11 cellular contexts compared by ENCODE assay signal in the genomic region with DNA sequence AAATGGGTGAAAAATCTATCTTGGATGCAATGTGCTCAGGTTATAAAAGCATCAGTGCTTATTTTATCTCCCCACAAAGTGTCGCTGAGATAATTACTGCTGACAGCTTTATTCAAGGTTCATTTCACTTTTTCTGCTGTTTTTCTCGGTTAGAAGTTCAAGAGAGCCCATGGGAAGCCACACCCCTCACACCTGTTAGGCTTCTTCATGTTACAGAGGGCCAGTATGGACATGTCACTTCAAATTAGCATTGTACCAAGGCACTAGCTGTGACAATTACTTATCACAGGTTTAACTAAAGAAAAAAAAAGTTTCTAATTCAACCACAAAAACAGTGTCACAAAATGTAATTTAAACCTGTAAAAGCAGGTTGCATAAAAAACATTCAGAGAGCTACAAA.
A peak's percentile ranks its signal among the peaks of the same experiment; 100 is the strongest.
DNase-seq lines count a peak whose midpoint lies in the region; ATAC-seq, FAIRE-seq and TF ChIP-seq lines count a peak whose summit lies in the region.
"Had no signal": no experiment of that assay in that cellular context is flagged by ENCODE, and none has a peak within 500 bp of the region (broad histone marks: within the 10 kb centered on the region; RNA-seq: fewer than 3 reads in every experiment).

No MANE protein-coding gene starts in this region.

- no CpG with 5 or more reads among the region's 2 CpGs for WGBS in mesendoderm (ENCODE audit: extremely low coverage, insufficient coverage, low lambda C conversion rate)

- ATAC-seq in HG03378 (IDR thresholded peaks at IDR 0.05; ENCODE audit: unreplicated experiment): peak; percentile 65

- H3K9me3 Mint-ChIP-seq in progenitor cell of endocrine pancreas (ENCODE audit: low read depth): no peaks in the 10 kb centered on the region
- H3K9me3 Mint-ChIP-seq: dendritic cell treated with granulocyte-macrophage colony-stimulating factor and Interleukin-4, amounts not matched to agents 40 ng/mL and 50 ng/mL, for 4 days had no signal

- H4K8ac ChIP-seq in mesendoderm (ENCODE audit: low read depth, low read length): no peak overlapping the region

- DNase-seq in GM19238 (ENCODE audit: insufficient read length, low spot score) (peak; percentile 5), NCI-H345 (lab: John Stamatoyannopoulos, UW) (peak; percentile 91), progenitor cell of endocrine pancreas (ENCODE audit: low spot score, unreplicated experiment) (no peak), GM12892 (ENCODE audit: insufficient read length) (no peak), RKO (ENCODE audit: low spot score) (no peak), mesendoderm (no peak)

- no peak overlapping the region for H2AK5ac ChIP-seq in mesendoderm (ENCODE audit: low read length)

- H4K5ac ChIP-seq in mesendoderm (ENCODE audit: low read length): no peak overlapping the region

- peaks cover 5% of the 10 kb centered on the region for H3K4me1 Mint-ChIP-seq in progenitor cell of endocrine pancreas (ENCODE audit: low read depth)

- no peak overlapping the region for H3K9ac ChIP-seq in mesendoderm (ENCODE audit: low read length)

- H3K27ac Mint-ChIP-seq in progenitor cell of endocrine pancreas: peak overlapping the region; percentile 59
- H3K27ac Mint-ChIP-seq: dendritic cell treated with granulocyte-macrophage colony-stimulating factor and Interleukin-4, amounts not matched to agents 40 ng/mL and 50 ng/mL, for 4 days had no signal

- no peaks in the 10 kb centered on the region for H3K79me2 ChIP-seq in mesendoderm (ENCODE audit: control insufficient read depth, insufficient read depth, low read length)
- H3K79me2 ChIP-seq: hepatocyte had no signal

- H3K4me3 Mint-ChIP-seq in progenitor cell of endocrine pancreas (ENCODE audit: low read depth): no peak overlapping the region
- H3K4me3 Mint-ChIP-seq: dendritic cell treated with granulocyte-macrophage colony-stimulating factor and Interleukin-4, amounts not matched to agents 40 ng/mL and 50 ng/mL, for 4 days had no signal

- no peak for FAIRE-seq in GM12892 (lab: Jason Lieb, UNC)
- FAIRE-seq: TTC549 had no signal

- no peak overlapping the region for H3K4me2 ChIP-seq in mesendoderm (ENCODE audit: low read length)
- H3K4me2 ChIP-seq: hepatocyte had no signal

- H3K23ac ChIP-seq in mesendoderm (ENCODE audit: low read length): no peak overlapping the region

- H3K27me3 ChIP-seq in mesendoderm (ENCODE audit: insufficient read depth, low read length, poor library complexity): no peaks in the 10 kb centered on the region
- H3K27me3 ChIP-seq: hepatocyte, suprapubic skin had no signal

- no peak overlapping the region for H3K4ac ChIP-seq in mesendoderm (ENCODE audit: low read depth, low read length)

- TF ChIP-seq POLR2A in GM12892 (IDR thresholded peaks at IDR 0.05; ENCODE audit: low read depth, low read length): no peak

- H3K18ac ChIP-seq in mesendoderm (ENCODE audit: low read length): no peak overlapping the region

- no peak for TF ChIP-seq CTCF in progenitor cell of endocrine pancreas (IDR thresholded peaks at IDR 0.05; ENCODE audit: unreplicated experiment)

- no peaks in the 10 kb centered on the region for H3K4me1 ChIP-seq in mesendoderm (ENCODE audit: control insufficient read depth, low read depth, low read length)
- H3K4me1 ChIP-seq: suprapubic skin had no signal

- no peak overlapping the region for H2BK120ac ChIP-seq in mesendoderm (ENCODE audit: low read depth, low read length)

- H3K56ac ChIP-seq in mesendoderm (ENCODE audit: low read length): no peak overlapping the region

- no peak overlapping the region for H3K27ac ChIP-seq in mesendoderm (ENCODE audit: low read depth, low read length)
- H3K27ac ChIP-seq: hepatocyte, suprapubic skin had no signal

- H3K27me3 Mint-ChIP-seq in progenitor cell of endocrine pancreas: no peaks in the 10 kb centered on the region
- H3K27me3 Mint-ChIP-seq: dendritic cell treated with granulocyte-macrophage colony-stimulating factor and Interleukin-4, amounts not matched to agents 40 ng/mL and 50 ng/mL, for 4 days had no signal

- no peaks in the 10 kb centered on the region for H3K79me1 ChIP-seq in mesendoderm (ENCODE audit: low read length)

- H2BK15ac ChIP-seq in mesendoderm (replicated peaks; ENCODE audit: low read depth): no peak overlapping the region

- H3K36me3 Mint-ChIP-seq in progenitor cell of endocrine pancreas (ENCODE audit: insufficient read depth): peaks cover 3% of the 10 kb centered on the region

- H2BK5ac ChIP-seq in mesendoderm (ENCODE audit: low read length): no peak overlapping the region

- no peaks in the 10 kb centered on the region for H3K36me3 ChIP-seq in mesendoderm (ENCODE audit: control insufficient read depth, insufficient read depth, low read length)
- H3K36me3 ChIP-seq: suprapubic skin had no signal

- no peak overlapping the region for H3K4me3 ChIP-seq in mesendoderm (ENCODE audit: low read length)
- H3K4me3 ChIP-seq: hepatocyte, suprapubic skin had no signal

Comparison
In these comparisons a context has a peak if more than half of its experiments do, and no peak if none do; other contexts are left out.
1. DNase-seq: peak in GM19238 (single experiment) and NCI-H345 (single experiment); none in progenitor cell of endocrine pancreas (single experiment), GM12892 (single experiment), RKO (single experiment) and mesendoderm (single experiment).